In genomic region chr10:110534571-110534970, GRCh38 we compare ENCODE assay signal across 22 cellular contexts. TPM values are rescaled to one million over a fixed set of nuclear protein-coding genes. Genes with fewer than 3 reads are reported as not detected.
A peak's percentile ranks its signal among the peaks of the same experiment; 100 is the strongest.
DNase-seq lines count a peak whose midpoint lies in the region; ATAC-seq and TF ChIP-seq lines count a peak whose summit lies in the region.
"Had no signal": no experiment of that assay in that cellular context is flagged by ENCODE, and none has a peak within 500 bp of the region (broad histone marks: within the 10 kb centered on the region; RNA-seq: fewer than 3 reads in every experiment).

No MANE protein-coding gene starts in this region.

- no peak overlapping the region for H3K27ac Mint-ChIP-seq in activated naive CD4-positive, alpha-beta T cell treated with anti-CD3 and anti-CD28 coated beads, Interleukin-2, amount 10 ng/mL, durations not matched to agents 7 days and 5 days
- H3K27ac Mint-ChIP-seq in HFFc6 (peak overlapping the region; percentile 9), osteocyte (ENCODE audit: unreplicated experiment) (no peak overlapping the region)
- peak overlapping the region; percentile 84 for H3K27ac Mint-ChIP-seq in activated T-helper 1 cell treated with anti-CD3 and anti-CD28 coated beads, Interleukin-12 subunit alpha, Interleukin-12 subunit beta, Interleukin-2, Interleukin-4 antibody, amounts not matched to agents 30 ng/mL and 10 ng/mL and 1 ng/mL, durations not matched to agents 14 hours and 24 hours and 36 hours
- H3K27ac Mint-ChIP-seq in stimulated activated effector memory CD8-positive, alpha-beta T cell treated with anti-CD3 and anti-CD28 coated beads, Interleukin-12 subunit alpha, Interleukin-12 subunit beta, amount 100 ng/mL, for 72 hours: peak overlapping the region; percentile 15
- H3K27ac Mint-ChIP-seq: brain, progenitor cell of endocrine pancreas had no signal

- no peak overlapping the region for H3K4me3 Mint-ChIP-seq in activated naive CD4-positive, alpha-beta T cell treated with anti-CD3 and anti-CD28 coated beads, Interleukin-2, amount 10 ng/mL, durations not matched to agents 7 days and 5 days
- H3K4me3 Mint-ChIP-seq in HFFc6 (no peak overlapping the region), osteocyte (ENCODE audit: unreplicated experiment) (no peak overlapping the region)
- peak overlapping the region; percentile 28 for H3K4me3 Mint-ChIP-seq in activated T-helper 1 cell treated with anti-CD3 and anti-CD28 coated beads, Interleukin-12 subunit alpha, Interleukin-12 subunit beta, Interleukin-2, Interleukin-4 antibody, amounts not matched to agents 30 ng/mL and 10 ng/mL and 1 ng/mL, durations not matched to agents 14 hours and 24 hours and 36 hours
- peak overlapping the region; percentile 15 for H3K4me3 Mint-ChIP-seq in stimulated activated effector memory CD8-positive, alpha-beta T cell treated with anti-CD3 and anti-CD28 coated beads, Interleukin-12 subunit alpha, Interleukin-12 subunit beta, amount 100 ng/mL, for 72 hours
- H3K4me3 Mint-ChIP-seq: brain had no signal

- no peaks in the 10 kb centered on the region for H3K9me3 Mint-ChIP-seq in activated naive CD4-positive, alpha-beta T cell treated with anti-CD3 and anti-CD28 coated beads, Interleukin-2, amount 10 ng/mL, durations not matched to agents 7 days and 5 days
- H3K9me3 Mint-ChIP-seq in HFFc6 (no peaks in the 10 kb centered on the region), osteocyte (ENCODE audit: unreplicated experiment) (no peaks in the 10 kb centered on the region)
- no peaks in the 10 kb centered on the region for H3K9me3 Mint-ChIP-seq in activated T-helper 1 cell treated with anti-CD3 and anti-CD28 coated beads, Interleukin-12 subunit alpha, Interleukin-12 subunit beta, Interleukin-2, Interleukin-4 antibody, amounts not matched to agents 30 ng/mL and 10 ng/mL and 1 ng/mL, durations not matched to agents 14 hours and 24 hours and 36 hours
- no peaks in the 10 kb centered on the region for H3K9me3 Mint-ChIP-seq in stimulated activated effector memory CD8-positive, alpha-beta T cell treated with anti-CD3 and anti-CD28 coated beads, Interleukin-12 subunit alpha, Interleukin-12 subunit beta, amount 100 ng/mL, for 72 hours
- H3K9me3 Mint-ChIP-seq: brain; CD8-positive, alpha-beta memory T cell had no signal

- peaks cover 53% of the 10 kb centered on the region for H3K4me1 Mint-ChIP-seq in activated naive CD4-positive, alpha-beta T cell treated with anti-CD3 and anti-CD28 coated beads, Interleukin-2, amount 10 ng/mL, durations not matched to agents 7 days and 5 days
- H3K4me1 Mint-ChIP-seq in HFFc6 (ENCODE audit: low read depth): peaks cover 50% of the 10 kb centered on the region
- peaks cover 65% of the 10 kb centered on the region for H3K4me1 Mint-ChIP-seq in activated T-helper 1 cell treated with anti-CD3 and anti-CD28 coated beads, Interleukin-12 subunit alpha, Interleukin-12 subunit beta, Interleukin-2, Interleukin-4 antibody, amounts not matched to agents 30 ng/mL and 10 ng/mL and 1 ng/mL, durations not matched to agents 14 hours and 24 hours and 36 hours (ENCODE audit: low read depth)
- peaks cover 65% of the 10 kb centered on the region for H3K4me1 Mint-ChIP-seq in stimulated activated effector memory CD8-positive, alpha-beta T cell treated with anti-CD3 and anti-CD28 coated beads, Interleukin-12 subunit alpha, Interleukin-12 subunit beta, amount 100 ng/mL, for 72 hours
- H3K4me1 Mint-ChIP-seq in osteocyte (ENCODE audit: unreplicated experiment): peaks cover 21% of the 10 kb centered on the region
- H3K4me1 Mint-ChIP-seq: brain had no signal

- in situ Hi-C loops in ACHN (cut with HindIII; ENCODE audit: low pct_ligation_motif_present, low pct_unique_long_range_greater_than_20kb, low sequenced_read_pairs): no loop called here

- peaks cover 47% of the 10 kb centered on the region for H3K27me3 Mint-ChIP-seq in activated naive CD4-positive, alpha-beta T cell treated with anti-CD3 and anti-CD28 coated beads, Interleukin-2, amount 10 ng/mL, durations not matched to agents 7 days and 5 days
- H3K27me3 Mint-ChIP-seq in HFFc6 (ENCODE audit: insufficient read depth) (no peaks in the 10 kb centered on the region; the same call in 1 of the 2 replicates), osteocyte (ENCODE audit: unreplicated experiment) (no peaks in the 10 kb centered on the region)
- no peaks in the 10 kb centered on the region for H3K27me3 Mint-ChIP-seq in activated T-helper 1 cell treated with anti-CD3 and anti-CD28 coated beads, Interleukin-12 subunit alpha, Interleukin-12 subunit beta, Interleukin-2, Interleukin-4 antibody, amounts not matched to agents 30 ng/mL and 10 ng/mL and 1 ng/mL, durations not matched to agents 14 hours and 24 hours and 36 hours (ENCODE audit: insufficient read depth)

- intact Hi-C loops in activated T-helper 1 cell treated with anti-CD3 and anti-CD28 coated beads, Interleukin-12 subunit alpha, Interleukin-12 subunit beta, Interleukin-2, Interleukin-4 antibody, amounts not matched to agents 30 ng/mL and 10 ng/mL and 1 ng/mL, durations not matched to agents 14 hours and 24 hours and 36 hours (cut with micrococcal nuclease): no loop called here

- DNase-seq in activated naive CD4-positive, alpha-beta T cell treated with anti-CD3 and anti-CD28 coated beads, Interleukin-2, amount 10 ng/mL, durations not matched to agents 7 days and 5 days: peak; percentile 51
- DNase-seq in activated naive CD4-positive, alpha-beta T cell (lab: John Stamatoyannopoulos, UW): no peak
- DNase-seq in HFFc6 (no peak), osteocyte (ENCODE audit: extremely low spot score, unreplicated experiment) (no peak), ACHN (no peak)
- no peak for DNase-seq in activated T-helper 1 cell treated with anti-CD3 and anti-CD28 coated beads, Interleukin-12 subunit alpha, Interleukin-12 subunit beta, Interleukin-2, Interleukin-4 antibody, amounts not matched to agents 30 ng/mL and 10 ng/mL and 1 ng/mL, durations not matched to agents 14 hours and 24 hours and 36 hours (ENCODE audit: low spot score)
- DNase-seq in stimulated activated effector memory CD8-positive, alpha-beta T cell treated with anti-CD3 and anti-CD28 coated beads, Interleukin-12 subunit alpha, Interleukin-12 subunit beta, amount 100 ng/mL, for 72 hours (ENCODE audit: low spot score in 2 of 2): no peak
- DNase-seq: CD8-positive, alpha-beta memory T cell; effector CD8-positive, alpha-beta T cell; erythroblast; KBM-7; MM.1S; NCI-H1436; NCI-H446; stimulated activated CD4-positive, alpha-beta T cell treated with anti-CD3 and anti-CD28 coated beads, Interleukin-4, amount 100 ng/mL, for 4 hours; trophoblast cell had no signal

- H3K36me3 Mint-ChIP-seq in activated naive CD4-positive, alpha-beta T cell treated with anti-CD3 and anti-CD28 coated beads, Interleukin-2, amount 10 ng/mL, durations not matched to agents 7 days and 5 days: no peaks in the 10 kb centered on the region
- no peaks in the 10 kb centered on the region for H3K36me3 Mint-ChIP-seq in HFFc6 (ENCODE audit: low read depth)
- H3K36me3 Mint-ChIP-seq in activated T-helper 1 cell treated with anti-CD3 and anti-CD28 coated beads, Interleukin-12 subunit alpha, Interleukin-12 subunit beta, Interleukin-2, Interleukin-4 antibody, amounts not matched to agents 30 ng/mL and 10 ng/mL and 1 ng/mL, durations not matched to agents 14 hours and 24 hours and 36 hours (ENCODE audit: low read depth): peaks cover 5% of the 10 kb centered on the region
- peaks cover 11% of the 10 kb centered on the region for H3K36me3 Mint-ChIP-seq in stimulated activated effector memory CD8-positive, alpha-beta T cell treated with anti-CD3 and anti-CD28 coated beads, Interleukin-12 subunit alpha, Interleukin-12 subunit beta, amount 100 ng/mL, for 72 hours
- H3K36me3 Mint-ChIP-seq in osteocyte (ENCODE audit: unreplicated experiment): no peaks in the 10 kb centered on the region
- H3K36me3 Mint-ChIP-seq: brain; CD8-positive, alpha-beta memory T cell had no signal

- CTCF ChIA-PET in activated naive CD4-positive, alpha-beta T cell treated with anti-CD3 and anti-CD28 coated beads, Interleukin-2, amount 10 ng/mL, durations not matched to agents 7 days and 5 days (lab: Charles Lee): interaction anchor here (0.7 to 4.8 kb wide), 6 partner anchors 15 to 224 kb away, joined by 3 to 23 read pairs (median 4); no protein-coding TSS in a partner anchor

- TF ChIP-seq CTCF in HFFc6 (IDR thresholded peaks at IDR 0.05) (no peak), osteocyte (IDR thresholded peaks at IDR 0.05) (no peak)

- no peak for ATAC-seq in stimulated activated effector memory CD8-positive, alpha-beta T cell treated with anti-CD3 and anti-CD28 coated beads, Interleukin-12 subunit alpha, Interleukin-12 subunit beta, amount 100 ng/mL, for 72 hours
- ATAC-seq in GM21528 (IDR thresholded peaks at IDR 0.05; ENCODE audit: low FRiP score, unreplicated experiment): no peak
- ATAC-seq: activated CD4-positive, CD25-positive, alpha-beta regulatory T cell treated with anti-CD3 and anti-CD28 coated beads, Interleukin-2, amount 50 U/mL, for 24 hours; Right ventricle myocardium inferior; sciatic nerve had no signal

RNA-seq across cellular contexts. Expression of gene SMC3, which starts 32.9 kb away (rescaled TPM):
- total RNA-seq in HFFc6 (2021; fragmentation: NEBNext Ultra II Directional; extraction: Animal tissue kit (Norgen Biotek cat#: 25700)): 10 to 100 TPM; 26.0 to 40.5 (median 38.0) TPM
- 74.5 and 77.9 TPM in 2 replicates for total RNA-seq in activated T-helper 1 cell treated with anti-CD3 and anti-CD28 coated beads, Interleukin-12 subunit alpha, Interleukin-12 subunit beta, Interleukin-2, Interleukin-4 antibody, amounts not matched to agents 30 ng/mL and 10 ng/mL and 1 ng/mL, durations not matched to agents 14 hours and 24 hours and 36 hours
- total RNA-seq in osteocyte: 39.8 and 42.8 TPM in 2 replicates

RNA-seq across cellular contexts. Expression of gene DUSP5, which starts 36.9 kb away (rescaled TPM):
- total RNA-seq in HFFc6 (2021; fragmentation: NEBNext Ultra II Directional; extraction: Animal tissue kit (Norgen Biotek cat#: 25700)): 10 to 100 TPM; 31.9 to 58.2 (median 35.0) TPM
- total RNA-seq in activated T-helper 1 cell treated with anti-CD3 and anti-CD28 coated beads, Interleukin-12 subunit alpha, Interleukin-12 subunit beta, Interleukin-2, Interleukin-4 antibody, amounts not matched to agents 30 ng/mL and 10 ng/mL and 1 ng/mL, durations not matched to agents 14 hours and 24 hours and 36 hours: 140 and 141 TPM in 2 replicates
- total RNA-seq in osteocyte: 11.0 and 16.1 TPM in 2 replicates

Comparison
In these comparisons a context has a peak if more than half of its experiments do, and no peak if none do; other contexts are left out.
1. H3K27ac Mint-ChIP-seq: peak in HFFc6 (single experiment), activated T-helper 1 cell treated with anti-CD3 and anti-CD28 coated beads, Interleukin-12 subunit alpha, Interleukin-12 subunit beta, Interleukin-2, Interleukin-4 antibody, amounts not matched to agents 30 ng/mL and 10 ng/mL and 1 ng/mL, durations not matched to agents 14 hours and 24 hours and 36 hours (single experiment) and stimulated activated effector memory CD8-positive, alpha-beta T cell treated with anti-CD3 and anti-CD28 coated beads, Interleukin-12 subunit alpha, Interleukin-12 subunit beta, amount 100 ng/mL, for 72 hours (single experiment); none in activated naive CD4-positive, alpha-beta T cell treated with anti-CD3 and anti-CD28 coated beads, Interleukin-2, amount 10 ng/mL, durations not matched to agents 7 days and 5 days (single experiment) and osteocyte (single experiment).
2. H3K4me3 Mint-ChIP-seq: peak in activated T-helper 1 cell treated with anti-CD3 and anti-CD28 coated beads, Interleukin-12 subunit alpha, Interleukin-12 subunit beta, Interleukin-2, Interleukin-4 antibody, amounts not matched to agents 30 ng/mL and 10 ng/mL and 1 ng/mL, durations not matched to agents 14 hours and 24 hours and 36 hours (single experiment) and stimulated activated effector memory CD8-positive, alpha-beta T cell treated with anti-CD3 and anti-CD28 coated beads, Interleukin-12 subunit alpha, Interleukin-12 subunit beta, amount 100 ng/mL, for 72 hours (single experiment); none in activated naive CD4-positive, alpha-beta T cell treated with anti-CD3 and anti-CD28 coated beads, Interleukin-2, amount 10 ng/mL, durations not matched to agents 7 days and 5 days (single experiment), HFFc6 (single experiment) and osteocyte (single experiment).